ENCODE assay signal across 27 cellular contexts in the genomic region with DNA sequence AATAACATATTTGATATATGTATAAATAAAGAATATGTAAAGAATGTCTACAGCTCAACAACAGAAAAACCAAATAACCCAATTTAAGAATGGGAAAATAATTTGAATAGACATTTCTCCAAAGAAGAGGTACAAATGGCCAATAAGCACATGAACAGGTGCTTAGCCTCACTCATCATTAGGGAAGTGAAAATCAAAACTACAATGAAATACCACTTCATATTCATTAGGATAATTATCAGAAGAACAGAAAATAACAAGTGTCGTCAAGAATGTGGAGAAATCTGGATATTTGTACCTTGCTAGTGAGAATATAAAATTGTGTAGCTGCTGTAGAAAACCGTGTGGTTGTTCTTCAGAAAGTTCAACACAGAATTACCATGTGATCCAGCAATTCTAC.
DNase-seq lines count a peak whose midpoint lies in the region; ATAC-seq lines count a peak whose summit lies in the region.
"Had no signal": no experiment of that assay in that cellular context is flagged by ENCODE, and none has a peak within 500 bp of the region (broad histone marks: within the 10 kb centered on the region; RNA-seq: fewer than 3 reads in every experiment).

No MANE protein-coding gene starts in this region.

- peaks cover 8% of the 10 kb centered on the region for H3K27me3 Mint-ChIP-seq in memory B cell
- H3K27me3 Mint-ChIP-seq: activated naive CD4-positive, alpha-beta T cell treated with anti-CD3 and anti-CD28 coated beads, Interleukin-2, amount 50 U/mL, for 24 hours had no signal

- H3K4me3 Mint-ChIP-seq in memory B cell: no peak overlapping the region
- H3K4me3 Mint-ChIP-seq: activated CD4-positive, alpha-beta T cell treated with anti-CD3 and anti-CD28 coated beads, Interleukin-2, amount 10 ng/mL, durations not matched to agents 24 days and 14 days; activated CD8-positive, alpha-beta memory T cell treated with anti-CD3 and anti-CD28 coated beads, Interleukin-2, amount 10 ng/mL, durations not matched to agents 7 days and 5 days; activated naive CD4-positive, alpha-beta T cell treated with anti-CD3 and anti-CD28 coated beads, Interleukin-2, amount 50 U/mL, for 24 hours; activated T-cell treated with anti-CD3 and anti-CD28 coated beads, Interleukin-2, amount 50 U/mL, for 72 hours; immature natural killer cell; natural killer cell treated with Interleukin-12 subunit alpha and Interleukin-12 subunit beta and Interleukin-15 and Interleukin-18, amount 100 ng/mL, for 72 hours had no signal

- H3K9me3 Mint-ChIP-seq in memory B cell: no peaks in the 10 kb centered on the region
- H3K9me3 Mint-ChIP-seq: activated CD4-positive, alpha-beta T cell treated with anti-CD3 and anti-CD28 coated beads, Interleukin-2, amount 10 ng/mL, durations not matched to agents 24 days and 14 days; activated naive CD4-positive, alpha-beta T cell treated with anti-CD3 and anti-CD28 coated beads, Interleukin-2, amount 50 U/mL, for 24 hours; activated T-cell treated with anti-CD3 and anti-CD28 coated beads, Interleukin-2, amount 50 U/mL, for 72 hours; immature natural killer cell; natural killer cell treated with Interleukin-12 subunit alpha and Interleukin-12 subunit beta and Interleukin-15 and Interleukin-18, amount 100 ng/mL, for 72 hours had no signal

- ATAC-seq in GM18868 (IDR thresholded peaks at IDR 0.05; ENCODE audit: unreplicated experiment): peak; percentile 50
- peak; percentile 53 for ATAC-seq in GM21390 (IDR thresholded peaks at IDR 0.05; ENCODE audit: unreplicated experiment)
- peak; percentile 65 for ATAC-seq in HG03159 (IDR thresholded peaks at IDR 0.05; ENCODE audit: unreplicated experiment)
- peak; percentile 34 for ATAC-seq in memory B cell (ENCODE audit: low read depth)
- ATAC-seq: activated CD8-positive, alpha-beta memory T cell treated with anti-CD3 and anti-CD28 coated beads, Interleukin-2, amount 10 ng/mL, durations not matched to agents 7 days and 5 days; activated T-cell treated with anti-CD3 and anti-CD28 coated beads, Interleukin-2, amount 50 U/mL, for 72 hours; natural killer cell treated with Interleukin-12 subunit alpha and Interleukin-12 subunit beta and Interleukin-15 and Interleukin-18, amount 100 ng/mL, for 72 hours; SK-N-SH treated with all-trans-retinoic acid at 6 μM for 48 hours had no signal

- no peak overlapping the region for H3K27ac Mint-ChIP-seq in memory B cell
- H3K27ac Mint-ChIP-seq: activated CD4-positive, alpha-beta T cell treated with anti-CD3 and anti-CD28 coated beads, Interleukin-2, amount 10 ng/mL, durations not matched to agents 24 days and 14 days; activated CD8-positive, alpha-beta memory T cell treated with anti-CD3 and anti-CD28 coated beads, Interleukin-2, amount 10 ng/mL, durations not matched to agents 7 days and 5 days; activated naive CD4-positive, alpha-beta T cell treated with anti-CD3 and anti-CD28 coated beads, Interleukin-2, amount 50 U/mL, for 24 hours; activated T-cell treated with anti-CD3 and anti-CD28 coated beads, Interleukin-2, amount 50 U/mL, for 72 hours; immature natural killer cell; natural killer cell treated with Interleukin-12 subunit alpha and Interleukin-12 subunit beta and Interleukin-15 and Interleukin-18, amount 100 ng/mL, for 72 hours had no signal

- no peak for DNase-seq in memory B cell (ENCODE audit: low spot score in 2 of 2)
- DNase-seq in NCI-H510A (lab: John Stamatoyannopoulos, UW): no peak
- no peak for DNase-seq in stimulated activated CD8-positive, alpha-beta memory T cell treated with anti-CD3 and anti-CD28 coated beads, Interleukin-4, amount 100 ng/mL, for 48 hours
- DNase-seq in MV-4-11 (lab: John Stamatoyannopoulos, UW): no peak
- DNase-seq in NCI-H1436 treated with DMSO at 0.1 percent for 48 hours (lab: John Stamatoyannopoulos, UW): no peak
- DNase-seq: activated CD4-positive, alpha-beta T cell treated with anti-CD3 and anti-CD28 coated beads, Interleukin-2, amount 10 ng/mL, durations not matched to agents 24 days and 14 days; activated CD8-positive, alpha-beta memory T cell treated with anti-CD3 and anti-CD28 coated beads, Interleukin-2, amount 10 ng/mL, durations not matched to agents 7 days and 5 days; activated T-cell treated with anti-CD3 and anti-CD28 coated beads, Interleukin-2, amount 50 U/mL, for 72 hours; colonic mucosa; effector memory CD4-positive, alpha-beta T cell; EL; foreskin fibroblast; HCEC 1CT; immature natural killer cell; Kasumi-1; left ventricle myocardium inferior; NCI-H1048; NCI-H2029; NCI-H226; NCI-H774; upper lobe of left lung had no signal

- peaks cover 5% of the 10 kb centered on the region for H3K4me1 Mint-ChIP-seq in memory B cell
- H3K4me1 Mint-ChIP-seq: activated CD8-positive, alpha-beta memory T cell treated with anti-CD3 and anti-CD28 coated beads, Interleukin-2, amount 10 ng/mL, durations not matched to agents 7 days and 5 days; activated naive CD4-positive, alpha-beta T cell treated with anti-CD3 and anti-CD28 coated beads, Interleukin-2, amount 50 U/mL, for 24 hours; immature natural killer cell had no signal

- no peaks in the 10 kb centered on the region for H3K36me3 Mint-ChIP-seq in memory B cell
- H3K36me3 Mint-ChIP-seq: activated CD8-positive, alpha-beta memory T cell treated with anti-CD3 and anti-CD28 coated beads, Interleukin-2, amount 10 ng/mL, durations not matched to agents 7 days and 5 days; activated naive CD4-positive, alpha-beta T cell treated with anti-CD3 and anti-CD28 coated beads, Interleukin-2, amount 50 U/mL, for 24 hours; immature natural killer cell; natural killer cell treated with Interleukin-12 subunit alpha and Interleukin-12 subunit beta and Interleukin-15 and Interleukin-18, amount 100 ng/mL, for 72 hours had no signal
